1 cellular context compared by ENCODE assay signal in the genomic region with DNA sequence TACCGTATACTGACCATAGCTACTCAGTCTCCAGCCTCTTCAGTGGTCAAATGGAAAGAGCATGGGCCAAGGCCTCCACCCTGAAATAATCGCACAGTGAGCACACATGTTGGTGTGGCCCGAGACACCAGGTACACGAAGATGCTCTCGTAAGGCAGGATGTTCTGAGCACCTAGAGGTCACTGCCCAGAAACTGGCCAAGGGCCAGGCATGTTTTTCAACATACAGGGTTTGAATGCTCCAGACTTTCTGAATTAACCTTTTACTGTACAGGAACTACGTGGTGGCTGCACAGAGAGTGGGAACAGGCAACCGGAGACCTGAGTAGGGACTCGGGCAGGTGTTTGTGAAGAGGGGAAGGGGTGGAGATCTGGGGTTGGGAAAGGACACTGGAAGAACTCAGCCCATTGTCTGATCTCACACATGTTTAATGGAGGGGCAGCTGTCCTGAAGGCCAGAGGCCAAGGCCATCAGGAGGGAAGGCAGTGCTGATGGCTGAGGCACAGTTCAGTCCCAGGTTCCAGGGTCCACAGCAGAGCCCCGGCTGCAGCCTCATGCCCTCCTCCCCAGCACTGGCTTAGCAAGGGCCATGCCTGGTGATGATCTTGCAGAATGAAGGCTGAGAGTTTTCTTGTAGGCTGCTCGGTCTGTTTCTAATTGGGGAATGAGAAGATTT.
TF ChIP-seq lines count a peak whose summit lies in the region.

No MANE protein-coding gene starts in this region.

TF ChIP-seq in HepG2, 621 proteins besides CTCF, POLR2A, EP300 and RAD21:
- 0 out of 2 replicates have a peak, but pooled peaks have one; percentile 23 for TF ChIP-seq ZMYM3 (CRISPR knock-in tag; IDR thresholded peaks at IDR 0.05)
- TF ChIP-seq ZNF331 (CRISPR knock-in tag; IDR thresholded peaks at IDR 0.05), result no peak
- TF ChIP-seq TOE1 (CRISPR knock-in tag; IDR thresholded peaks at IDR 0.05), result no peak
- TF ChIP-seq GABPA (IDR thresholded peaks at IDR 0.05; ENCODE audit: low read depth, low read length), result no peak
- no peak for TF ChIP-seq GABPA (CRISPR knock-in tag; IDR thresholded peaks at IDR 0.05; ENCODE audit: low read depth)
- TF ChIP-seq SALL1 (CRISPR knock-in tag; IDR thresholded peaks at IDR 0.05), result peak; percentile 35; the same call in 1 of the 2 replicates
- TF ChIP-seq, protein P1, sequence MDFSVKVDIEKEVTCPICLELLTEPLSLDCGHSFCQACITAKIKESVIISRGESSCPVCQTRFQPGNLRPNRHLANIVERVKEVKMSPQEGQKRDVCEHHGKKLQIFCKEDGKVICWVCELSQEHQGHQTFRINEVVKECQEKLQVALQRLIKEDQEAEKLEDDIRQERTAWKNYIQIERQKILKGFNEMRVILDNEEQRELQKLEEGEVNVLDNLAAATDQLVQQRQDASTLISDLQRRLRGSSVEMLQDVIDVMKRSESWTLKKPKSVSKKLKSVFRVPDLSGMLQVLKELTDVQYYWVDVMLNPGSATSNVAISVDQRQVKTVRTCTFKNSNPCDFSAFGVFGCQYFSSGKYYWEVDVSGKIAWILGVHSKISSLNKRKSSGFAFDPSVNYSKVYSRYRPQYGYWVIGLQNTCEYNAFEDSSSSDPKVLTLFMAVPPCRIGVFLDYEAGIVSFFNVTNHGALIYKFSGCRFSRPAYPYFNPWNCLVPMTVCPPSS (IDR thresholded peaks at IDR 0.05), result no peak
- TF ChIP-seq SOX13 (IDR thresholded peaks at IDR 0.05), result no peak
- TF ChIP-seq SOX13 (CRISPR knock-in tag; conservative IDR thresholded peaks at IDR 0.05 in 1 of 2, IDR thresholded peaks at IDR 0.05 in 1 of 2), result peak in 1 of 2 experiments; percentile 26; a peak in 1 of 4 replicates
- no peak for TF ChIP-seq CBFB (CRISPR knock-in tag; IDR thresholded peaks at IDR 0.05)
- 0 out of 2 replicates have a peak, but pooled peaks have one; percentile 31 for TF ChIP-seq ZNF292 (CRISPR knock-in tag; IDR thresholded peaks at IDR 0.05; ENCODE audit: borderline replicate concordance, low read depth)
- TF ChIP-seq, protein P2, sequence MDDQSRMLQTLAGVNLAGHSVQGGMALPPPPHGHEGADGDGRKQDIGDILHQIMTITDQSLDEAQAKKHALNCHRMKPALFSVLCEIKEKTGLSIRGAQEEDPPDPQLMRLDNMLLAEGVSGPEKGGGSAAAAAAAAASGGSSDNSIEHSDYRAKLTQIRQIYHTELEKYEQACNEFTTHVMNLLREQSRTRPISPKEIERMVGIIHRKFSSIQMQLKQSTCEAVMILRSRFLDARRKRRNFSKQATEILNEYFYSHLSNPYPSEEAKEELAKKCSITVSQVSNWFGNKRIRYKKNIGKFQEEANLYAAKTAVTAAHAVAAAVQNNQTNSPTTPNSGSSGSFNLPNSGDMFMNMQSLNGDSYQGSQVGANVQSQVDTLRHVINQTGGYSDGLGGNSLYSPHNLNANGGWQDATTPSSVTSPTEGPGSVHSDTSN (CRISPR knock-in tag; IDR thresholded peaks at IDR 0.05; ENCODE audit: borderline replicate concordance), result no peak
- no peak for TF ChIP-seq ZEB1 (IDR thresholded peaks at IDR 0.05; ENCODE audit: insufficient replicate concordance, low read depth)
- TF ChIP-seq THAP11 (CRISPR knock-in tag; IDR thresholded peaks at IDR 0.05), result no peak
- TF ChIP-seq, protein P3, sequence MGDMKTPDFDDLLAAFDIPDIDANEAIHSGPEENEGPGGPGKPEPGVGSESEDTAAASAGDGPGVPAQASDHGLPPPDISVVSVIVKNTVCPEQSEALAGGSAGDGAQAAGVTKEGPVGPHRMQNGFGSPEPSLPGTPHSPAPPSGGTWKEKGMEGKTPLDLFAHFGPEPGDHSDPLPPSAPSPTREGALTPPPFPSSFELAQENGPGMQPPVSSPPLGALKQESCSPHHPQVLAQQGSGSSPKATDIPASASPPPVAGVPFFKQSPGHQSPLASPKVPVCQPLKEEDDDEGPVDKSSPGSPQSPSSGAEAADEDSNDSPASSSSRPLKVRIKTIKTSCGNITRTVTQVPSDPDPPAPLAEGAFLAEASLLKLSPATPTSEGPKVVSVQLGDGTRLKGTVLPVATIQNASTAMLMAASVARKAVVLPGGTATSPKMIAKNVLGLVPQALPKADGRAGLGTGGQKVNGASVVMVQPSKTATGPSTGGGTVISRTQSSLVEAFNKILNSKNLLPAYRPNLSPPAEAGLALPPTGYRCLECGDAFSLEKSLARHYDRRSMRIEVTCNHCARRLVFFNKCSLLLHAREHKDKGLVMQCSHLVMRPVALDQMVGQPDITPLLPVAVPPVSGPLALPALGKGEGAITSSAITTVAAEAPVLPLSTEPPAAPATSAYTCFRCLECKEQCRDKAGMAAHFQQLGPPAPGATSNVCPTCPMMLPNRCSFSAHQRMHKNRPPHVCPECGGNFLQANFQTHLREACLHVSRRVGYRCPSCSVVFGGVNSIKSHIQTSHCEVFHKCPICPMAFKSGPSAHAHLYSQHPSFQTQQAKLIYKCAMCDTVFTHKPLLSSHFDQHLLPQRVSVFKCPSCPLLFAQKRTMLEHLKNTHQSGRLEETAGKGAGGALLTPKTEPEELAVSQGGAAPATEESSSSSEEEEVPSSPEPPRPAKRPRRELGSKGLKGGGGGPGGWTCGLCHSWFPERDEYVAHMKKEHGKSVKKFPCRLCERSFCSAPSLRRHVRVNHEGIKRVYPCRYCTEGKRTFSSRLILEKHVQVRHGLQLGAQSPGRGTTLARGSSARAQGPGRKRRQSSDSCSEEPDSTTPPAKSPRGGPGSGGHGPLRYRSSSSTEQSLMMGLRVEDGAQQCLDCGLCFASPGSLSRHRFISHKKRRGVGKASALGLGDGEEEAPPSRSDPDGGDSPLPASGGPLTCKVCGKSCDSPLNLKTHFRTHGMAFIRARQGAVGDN (CRISPR knock-in tag; IDR thresholded peaks at IDR 0.05), result peak; percentile 26; the same call in 1 of the 2 replicates
- TF ChIP-seq ZNF7 (CRISPR knock-in tag; IDR thresholded peaks at IDR 0.05), result no peak
- TF ChIP-seq RFX1 (IDR thresholded peaks at IDR 0.05), result no peak
- no peak for TF ChIP-seq ZNF775 (CRISPR knock-in tag; IDR thresholded peaks at IDR 0.05; ENCODE audit: borderline replicate concordance)
- TF ChIP-seq NR2F6 (IDR thresholded peaks at IDR 0.05), result peak; percentile 72
- peak; percentile 51; the same call in 1 of the 2 replicates for TF ChIP-seq NR2F6 (CRISPR knock-in tag; IDR thresholded peaks at IDR 0.05)
- peak; percentile 42; the same call in 1 of the 2 replicates for TF ChIP-seq MTA1 (CRISPR knock-in tag; IDR thresholded peaks at IDR 0.05; ENCODE audit: borderline replicate concordance)
- TF ChIP-seq SOX6 (IDR thresholded peaks at IDR 0.05), result no peak
- TF ChIP-seq SOX6 (CRISPR knock-in tag; IDR thresholded peaks at IDR 0.05), result peak; percentile 69
- no peak for TF ChIP-seq ZNF446 (CRISPR knock-in tag; IDR thresholded peaks at IDR 0.05)
- TF ChIP-seq, protein P4, sequence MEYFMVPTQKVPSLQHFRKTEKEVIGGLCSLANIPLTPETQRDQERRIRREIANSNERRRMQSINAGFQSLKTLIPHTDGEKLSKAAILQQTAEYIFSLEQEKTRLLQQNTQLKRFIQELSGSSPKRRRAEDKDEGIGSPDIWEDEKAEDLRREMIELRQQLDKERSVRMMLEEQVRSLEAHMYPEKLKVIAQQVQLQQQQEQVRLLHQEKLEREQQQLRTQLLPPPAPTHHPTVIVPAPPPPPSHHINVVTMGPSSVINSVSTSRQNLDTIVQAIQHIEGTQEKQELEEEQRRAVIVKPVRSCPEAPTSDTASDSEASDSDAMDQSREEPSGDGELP (IDR thresholded peaks at IDR 0.05; ENCODE audit: borderline replicate concordance, low read depth), result peak; percentile 22; the same call in 1 of the 2 replicates
- TF ChIP-seq HNF4A (CRISPR knock-in tag; IDR thresholded peaks at IDR 0.05), result peak; percentile 64
- no peak for TF ChIP-seq SAFB2 (CRISPR knock-in tag; IDR thresholded peaks at IDR 0.05; ENCODE audit: borderline replicate concordance, low read depth)
- TF ChIP-seq NR2F1 (CRISPR knock-in tag; IDR thresholded peaks at IDR 0.05), result peak; percentile 41 to 59; a peak in 2 of 4 replicates
- TF ChIP-seq, protein P5, sequence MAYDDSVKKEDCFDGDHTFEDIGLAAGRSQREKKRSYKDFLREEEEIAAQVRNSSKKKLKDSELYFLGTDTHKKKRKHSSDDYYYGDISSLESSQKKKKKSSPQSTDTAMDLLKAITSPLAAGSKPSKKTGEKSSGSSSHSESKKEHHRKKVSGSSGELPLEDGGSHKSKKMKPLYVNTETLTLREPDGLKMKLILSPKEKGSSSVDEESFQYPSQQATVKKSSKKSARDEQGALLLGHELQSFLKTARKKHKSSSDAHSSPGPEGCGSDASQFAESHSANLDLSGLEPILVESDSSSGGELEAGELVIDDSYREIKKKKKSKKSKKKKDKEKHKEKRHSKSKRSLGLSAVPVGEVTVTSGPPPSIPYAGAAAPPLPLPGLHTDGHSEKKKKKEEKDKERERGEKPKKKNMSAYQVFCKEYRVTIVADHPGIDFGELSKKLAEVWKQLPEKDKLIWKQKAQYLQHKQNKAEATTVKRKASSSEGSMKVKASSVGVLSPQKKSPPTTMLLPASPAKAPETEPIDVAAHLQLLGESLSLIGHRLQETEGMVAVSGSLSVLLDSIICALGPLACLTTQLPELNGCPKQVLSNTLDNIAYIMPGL (CRISPR knock-in tag; IDR thresholded peaks at IDR 0.05; ENCODE audit: borderline replicate concordance in 1 of 2, low read depth in 1 of 2), result no peak
- TF ChIP-seq ZMYM4 (CRISPR knock-in tag; IDR thresholded peaks at IDR 0.05), result 0 out of 2 replicates have a peak, but pooled peaks have one; percentile 30
- no peak for TF ChIP-seq RBM22 (optimal IDR thresholded peaks at IDR 0.05; ENCODE audit: low read length)
- TF ChIP-seq, protein P6, sequence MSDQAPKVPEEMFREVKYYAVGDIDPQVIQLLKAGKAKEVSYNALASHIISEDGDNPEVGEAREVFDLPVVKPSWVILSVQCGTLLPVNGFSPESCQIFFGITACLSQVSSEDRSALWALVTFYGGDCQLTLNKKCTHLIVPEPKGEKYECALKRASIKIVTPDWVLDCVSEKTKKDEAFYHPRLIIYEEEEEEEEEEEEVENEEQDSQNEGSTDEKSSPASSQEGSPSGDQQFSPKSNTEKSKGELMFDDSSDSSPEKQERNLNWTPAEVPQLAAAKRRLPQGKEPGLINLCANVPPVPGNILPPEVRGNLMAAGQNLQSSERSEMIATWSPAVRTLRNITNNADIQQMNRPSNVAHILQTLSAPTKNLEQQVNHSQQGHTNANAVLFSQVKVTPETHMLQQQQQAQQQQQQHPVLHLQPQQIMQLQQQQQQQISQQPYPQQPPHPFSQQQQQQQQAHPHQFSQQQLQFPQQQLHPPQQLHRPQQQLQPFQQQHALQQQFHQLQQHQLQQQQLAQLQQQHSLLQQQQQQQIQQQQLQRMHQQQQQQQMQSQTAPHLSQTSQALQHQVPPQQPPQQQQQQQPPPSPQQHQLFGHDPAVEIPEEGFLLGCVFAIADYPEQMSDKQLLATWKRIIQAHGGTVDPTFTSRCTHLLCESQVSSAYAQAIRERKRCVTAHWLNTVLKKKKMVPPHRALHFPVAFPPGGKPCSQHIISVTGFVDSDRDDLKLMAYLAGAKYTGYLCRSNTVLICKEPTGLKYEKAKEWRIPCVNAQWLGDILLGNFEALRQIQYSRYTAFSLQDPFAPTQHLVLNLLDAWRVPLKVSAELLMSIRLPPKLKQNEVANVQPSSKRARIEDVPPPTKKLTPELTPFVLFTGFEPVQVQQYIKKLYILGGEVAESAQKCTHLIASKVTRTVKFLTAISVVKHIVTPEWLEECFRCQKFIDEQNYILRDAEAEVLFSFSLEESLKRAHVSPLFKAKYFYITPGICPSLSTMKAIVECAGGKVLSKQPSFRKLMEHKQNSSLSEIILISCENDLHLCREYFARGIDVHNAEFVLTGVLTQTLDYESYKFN (CRISPR knock-in tag; conservative IDR thresholded peaks at IDR 0.05), result peak; percentile 18; the same call in 1 of the 2 replicates
- no peak for TF ChIP-seq TMF1 (CRISPR knock-in tag; IDR thresholded peaks at IDR 0.05; ENCODE audit: low read depth)
- no peak for TF ChIP-seq KAT2B (IDR thresholded peaks at IDR 0.05; ENCODE audit: borderline replicate concordance, low read depth, low read length)
- TF ChIP-seq GATAD2A (CRISPR knock-in tag; IDR thresholded peaks at IDR 0.05), result no peak
- TF ChIP-seq ZBTB8A (CRISPR knock-in tag; IDR thresholded peaks at IDR 0.05; ENCODE audit: borderline replicate concordance, low read depth), result no peak
- TF ChIP-seq ZNF766 (CRISPR knock-in tag; IDR thresholded peaks at IDR 0.05; ENCODE audit: borderline replicate concordance), result no peak
- no peak for TF ChIP-seq SP2 (CRISPR knock-in tag; IDR thresholded peaks at IDR 0.05)
- TF ChIP-seq NFYC (CRISPR knock-in tag; IDR thresholded peaks at IDR 0.05), result no peak
